Comparison of ENCODE assay signal across 8 cellular contexts in genomic region chr12:26121841-26122680, GRCh38. TPM values are rescaled to one million over a fixed set of nuclear protein-coding genes. Genes with fewer than 3 reads are reported as not detected.
DNase-seq lines count a peak whose midpoint lies in the region; ATAC-seq, FAIRE-seq and TF ChIP-seq lines count a peak whose summit lies in the region.

No MANE protein-coding gene starts in this region.

- H3K4me3 ChIP-seq in HEK293 (ENCODE audit: low read depth, low read length) (peak overlapping the region; percentile 63), brain microvascular endothelial cell (ENCODE audit: low read depth, low read length) (peak overlapping the region; percentile 68), kidney (ENCODE audit: low read length in 2 of 2) (peak overlapping the region; percentile 55 to 72)

- H3K4me1 ChIP-seq in HEK293 (ENCODE audit: control insufficient read depth, insufficient read depth, low read length) (peaks cover 11% of the 10 kb centered on the region; the same call in 1 of the 2 replicates), kidney (ENCODE audit: control insufficient read depth in 1 of 2, insufficient read depth in 1 of 2, low read depth in 1 of 2, low read length in 2 of 2) (peaks cover 4 to 11% of the 10 kb centered on the region in 2 donors)

- peak; percentile 10 for DNase-seq in DMS 273 treated with DMSO at 0.1 percent for 48 hours (lab: John Stamatoyannopoulos, UW)
- peak; percentile 32 for DNase-seq in RKO (ENCODE audit: low spot score)
- DNase-seq in brain microvascular endothelial cell: no peak
- DNase-seq in kidney: peak; percentile 78
- DNase-seq in NCI-H446 treated with DMSO at 0.1 percent for 48 hours (lab: John Stamatoyannopoulos, UW): no peak

- peak overlapping the region; percentile 56 for H3K4me3 Mint-ChIP-seq in stimulated activated naive CD8-positive, alpha-beta T cell treated with anti-CD3 and anti-CD28 coated beads, Interleukin-15, Interleukin-2, amounts not matched to agents 100 ng/mL and 50 ng/mL, for 24 hours

- H3K36me3 Mint-ChIP-seq in stimulated activated naive CD8-positive, alpha-beta T cell treated with anti-CD3 and anti-CD28 coated beads, Interleukin-15, Interleukin-2, amounts not matched to agents 100 ng/mL and 50 ng/mL, for 24 hours (ENCODE audit: low read depth): no peaks in the 10 kb centered on the region

- H3K36me3 ChIP-seq in HEK293 (ENCODE audit: control insufficient read depth in 2 of 2, insufficient read depth in 1 of 2, low read length in 2 of 2): no peaks in the 10 kb centered on the region
- no peaks in the 10 kb centered on the region for H3K36me3 ChIP-seq in brain microvascular endothelial cell (replicated peaks)
- no peaks in the 10 kb centered on the region for H3K36me3 ChIP-seq in kidney (ENCODE audit: control insufficient read depth in 1 of 2, insufficient read depth in 2 of 2, low read length in 2 of 2)

- H3K9me3 ChIP-seq in HEK293 (ENCODE audit: control insufficient read depth, insufficient read depth, low read depth, low read length): no peaks in the 10 kb centered on the region
- H3K9me3 ChIP-seq in kidney (ENCODE audit: control insufficient read depth in 1 of 2, low read length in 2 of 2): no peaks in the 10 kb centered on the region

- FAIRE-seq in kidney (lab: Jason Lieb, UNC): no peak

- TF ChIP-seq CTCF in HEK293 (tag by site-specific recombination; IDR thresholded peaks at IDR 0.05) (no peak), brain microvascular endothelial cell (IDR thresholded peaks at IDR 0.05; ENCODE audit: low read depth, low read length, missing control alignments) (no peak), kidney (IDR thresholded peaks at IDR 0.05; ENCODE audit: borderline replicate concordance, extremely low read depth, insufficient read depth) (no peak)

- H3K27ac Mint-ChIP-seq in stimulated activated naive CD8-positive, alpha-beta T cell treated with anti-CD3 and anti-CD28 coated beads, Interleukin-15, Interleukin-2, amounts not matched to agents 100 ng/mL and 50 ng/mL, for 24 hours: no peak overlapping the region

- CTCF ChIA-PET in HEK293 (lab: Yijun Ruan, JAX): interaction anchor here (0.6 to 3.9 kb wide), 16 partner anchors 13 to 530 kb away, joined by 3 to 21 read pairs (median 4); no protein-coding TSS in a partner anchor

- peaks cover 38% of the 10 kb centered on the region for H3K4me1 Mint-ChIP-seq in stimulated activated naive CD8-positive, alpha-beta T cell treated with anti-CD3 and anti-CD28 coated beads, Interleukin-15, Interleukin-2, amounts not matched to agents 100 ng/mL and 50 ng/mL, for 24 hours (ENCODE audit: low read depth)

- peak overlapping the region in 1 of 2 donors; percentile 27 for H3K9ac ChIP-seq in kidney (ENCODE audit: low read length in 2 of 2)

- H3K27me3 Mint-ChIP-seq in stimulated activated naive CD8-positive, alpha-beta T cell treated with anti-CD3 and anti-CD28 coated beads, Interleukin-15, Interleukin-2, amounts not matched to agents 100 ng/mL and 50 ng/mL, for 24 hours: peaks cover 74% of the 10 kb centered on the region

- H3K27me3 ChIP-seq in brain microvascular endothelial cell (replicated peaks): no peaks in the 10 kb centered on the region

- intact Hi-C loops in kidney (cut with DNase I): no loop called here

- in situ Hi-C loops in brain microvascular endothelial cell (cut with HindIII; ENCODE audit: low pct_ligation_motif_present, low sequenced_read_pairs): loop anchor here (25.0 kb wide), 1 partner anchor 515 kb away; no protein-coding TSS in a partner anchor

- ATAC-seq in HG02973 (IDR thresholded peaks at IDR 0.05; ENCODE audit: unreplicated experiment): no peak

- H3K9me3 Mint-ChIP-seq in stimulated activated naive CD8-positive, alpha-beta T cell treated with anti-CD3 and anti-CD28 coated beads, Interleukin-15, Interleukin-2, amounts not matched to agents 100 ng/mL and 50 ng/mL, for 24 hours: no peaks in the 10 kb centered on the region

- POLR2A ChIA-PET in HEK293 (lab: Yijun Ruan, JAX): interaction anchor here (2.2 kb wide), 1 partner anchor 8 kb away, joined by 8 read pairs; no protein-coding TSS in a partner anchor

- H3K27ac ChIP-seq in HEK293 (ENCODE audit: extremely low read depth, low read depth, low read length) (peak overlapping the region; percentile 86; the same call in 1 of the 2 replicates), brain microvascular endothelial cell (peak overlapping the region; percentile 74), kidney (ENCODE audit: low read depth in 2 of 2, low read length in 2 of 2) (peak overlapping the region in 1 of 2 donors; percentile 71)

TF ChIP-seq in HEK293, 187 proteins besides CTCF, POLR2A, EP300 and RAD21:
- 0 out of 2 replicates have a peak, but pooled peaks have one; percentile 18 for TF ChIP-seq ZBTB20 (tag by site-specific recombination; IDR thresholded peaks at IDR 0.05)
- TF ChIP-seq ZNF830 (tag by site-specific recombination; IDR thresholded peaks at IDR 0.05; ENCODE audit: low read depth): no peak
- TF ChIP-seq ZBTB11 (tag by site-specific recombination; conservative IDR thresholded peaks at IDR 0.05; ENCODE audit: low read depth): 0 out of 2 replicates have a peak, but pooled peaks have one; percentile 9
- TF ChIP-seq ZNF335 (tag by site-specific recombination; conservative IDR thresholded peaks at IDR 0.05): peak; percentile 66
- peak; percentile 47 for TF ChIP-seq ZFHX2 (tag by site-specific recombination; conservative IDR thresholded peaks at IDR 0.05)
- TF ChIP-seq IKZF3 (tag by site-specific recombination; IDR thresholded peaks at IDR 0.05): peak; percentile 61
- peak; percentile 27; the same call in 1 of the 2 replicates for TF ChIP-seq GLIS2 (tag by site-specific recombination; IDR thresholded peaks at IDR 0.05)
- TF ChIP-seq ZNF600 (tag by site-specific recombination; IDR thresholded peaks at IDR 0.05): peak; percentile 55
- TF ChIP-seq SP2 (tag by site-specific recombination; IDR thresholded peaks at IDR 0.05): 0 out of 2 replicates have a peak, but pooled peaks have one; percentile 10
- TF ChIP-seq ZNF747 (tag by site-specific recombination; IDR thresholded peaks at IDR 0.05): no peak
- no peak for TF ChIP-seq ZNF354C (tag by site-specific recombination; IDR thresholded peaks at IDR 0.05; ENCODE audit: borderline replicate concordance, low read depth)
TF ChIP-seq in HEK293: peak in this region for 8.

RNA-seq across cellular contexts. Expression of gene BHLHE41, which starts 2.8 kb away (rescaled TPM):
- total RNA-seq in kidney: 34.3 TPM
- polyA plus RNA-seq in kidney (ENCODE audit: insufficient read depth, low read depth, low replicate concordance): 2.2 TPM

Comparison
In these comparisons a context has a peak if more than half of its experiments do, and no peak if none do; other contexts are left out.
1. DNase-seq: peak in DMS 273 treated with DMSO at 0.1 percent for 48 hours (single experiment), RKO (single experiment) and kidney (single experiment); none in brain microvascular endothelial cell (single experiment) and NCI-H446 treated with DMSO at 0.1 percent for 48 hours (single experiment).
2. Peak in every context shown above with its lines, with median percentiles within 50 percentile points of each other: H3K4me3 ChIP-seq.